14 cellular contexts compared by ENCODE assay signal in the genomic region with DNA sequence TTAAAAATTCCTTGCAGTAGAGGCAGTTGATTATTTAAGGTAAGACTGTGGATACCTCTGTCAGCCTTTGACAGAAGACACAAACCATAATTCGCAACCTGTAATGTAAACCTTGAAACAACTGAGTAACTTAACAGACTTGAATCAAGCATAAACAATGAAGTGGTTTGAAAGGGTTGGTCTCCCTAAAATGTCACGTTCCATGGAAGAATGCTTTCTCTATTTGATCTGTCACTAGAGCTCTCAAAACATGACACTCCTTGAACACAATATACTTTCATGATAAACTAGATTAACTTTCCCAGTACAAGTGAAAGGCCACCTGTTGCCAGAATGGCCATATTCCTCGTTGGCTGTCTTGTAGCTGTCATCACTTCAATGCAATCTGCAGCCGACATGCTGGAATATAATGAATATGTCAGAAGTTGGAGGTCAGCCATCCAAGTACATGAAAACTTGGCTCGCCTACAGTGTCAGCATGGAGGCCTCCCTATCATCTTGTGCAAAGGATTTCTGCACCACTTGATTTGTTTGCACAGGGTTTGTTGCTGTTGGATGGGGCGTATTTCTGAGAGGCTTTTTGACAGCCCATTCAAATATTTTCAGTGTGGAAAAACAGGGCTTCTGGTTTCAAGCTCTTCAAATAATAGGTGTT.
DNase-seq lines count a peak whose midpoint lies in the region; ATAC-seq and TF ChIP-seq lines count a peak whose summit lies in the region.
"Had no signal": no experiment of that assay in that cellular context is flagged by ENCODE, and none has a peak within 500 bp of the region (broad histone marks: within the 10 kb centered on the region; RNA-seq: fewer than 3 reads in every experiment).

No MANE protein-coding gene starts in this region.

- no peak for TF ChIP-seq EP300 in SK-N-SH (IDR thresholded peaks at IDR 0.05; ENCODE audit: borderline replicate concordance in 1 of 2, low read depth in 1 of 2, low read length in 1 of 2)

- H3K9ac ChIP-seq in SK-N-SH, result no peak overlapping the region

- H3K79me2 ChIP-seq in SK-N-SH (ENCODE audit: insufficient read depth), result no peaks in the 10 kb centered on the region

- WGBS in SK-N-SH (ENCODE audit: low lambda C conversion rate), result 55% methylated on average over 6 of the region's 6 CpGs
- 26 to 38% (median 32%) methylated on average over 6 of the region's 6 CpGs for WGBS in heart left ventricle, 4 donors
- WGBS in spleen, 5 donors, result 72 to 93% (median 83%) methylated on average over 6 of the region's 6 CpGs

- no peaks in the 10 kb centered on the region for H3K36me3 ChIP-seq in SK-N-SH (replicated peaks in 1 of 2; ENCODE audit: control insufficient read depth in 1 of 2, insufficient read depth in 2 of 2, low read length in 1 of 2)
- H3K36me3 ChIP-seq in heart left ventricle, result no peaks in the 10 kb centered on the region
- H3K36me3 ChIP-seq in upper lobe of right lung, result no peaks in the 10 kb centered on the region
- H3K36me3 ChIP-seq in gastrocnemius medialis, result no peaks in the 10 kb centered on the region
- no peaks in the 10 kb centered on the region for H3K36me3 ChIP-seq in spleen
- H3K36me3 ChIP-seq: gastroesophageal sphincter had no signal

- no peak for TF ChIP-seq RAD21 in SK-N-SH (IDR thresholded peaks at IDR 0.05; ENCODE audit: low read length)

- no peaks in the 10 kb centered on the region for H4K20me1 ChIP-seq in SK-N-SH (ENCODE audit: insufficient read depth)

- in situ Hi-C loops in gastrocnemius medialis (cut with MboI; ENCODE audit: low sequenced_read_pairs in 4 of 4), result loop anchor here in 1 of 4 donors (25.0 kb wide), 1 partner anchor 388 kb away; no protein-coding TSS in a partner anchor

- H3K4me3 ChIP-seq in SK-N-SH (ENCODE audit: low read depth in 2 of 2, low read length in 1 of 2), result no peak overlapping the region
- H3K4me3 ChIP-seq in heart left ventricle, result no peak overlapping the region
- no peak overlapping the region for H3K4me3 ChIP-seq in upper lobe of right lung
- no peak overlapping the region for H3K4me3 ChIP-seq in gastrocnemius medialis
- no peak overlapping the region for H3K4me3 ChIP-seq in spleen
- H3K4me3 ChIP-seq: A549, gastroesophageal sphincter had no signal

- no peak overlapping the region for H2AFZ ChIP-seq in SK-N-SH (ENCODE audit: low read depth)

- TF ChIP-seq CTCF in SK-N-SH (IDR thresholded peaks at IDR 0.05) (no peak), heart left ventricle (IDR thresholded peaks at IDR 0.05) (no peak), upper lobe of right lung (IDR thresholded peaks at IDR 0.05) (no peak), gastrocnemius medialis (IDR thresholded peaks at IDR 0.05 in 4 of 5, conservative IDR thresholded peaks at IDR 0.05 in 1 of 5) (no peak), spleen (IDR thresholded peaks at IDR 0.05 in 8 of 11, conservative IDR thresholded peaks at IDR 0.05 in 3 of 11) (no peak)

- ATAC-seq in SK-N-SH treated with all-trans-retinoic acid at 6 μM for 48 hours (no peak), heart left ventricle (peak; percentile 88 to 97 (median 94)), upper lobe of right lung (peak; percentile 93), gastrocnemius medialis (no peak)
- ATAC-seq: A549, left lobe of liver, T-cell had no signal

- intact Hi-C loops in heart left ventricle (cut with DNase I), result loop anchor here in 1 of 10 donors (5.0 kb wide), 1 partner anchor 228 kb away; a partner anchor contains a TSS
- intact Hi-C loops in upper lobe of right lung (cut with DNase I), result no loop called here
- intact Hi-C loops in gastrocnemius medialis (cut with DNase I; ENCODE audit: low total_unique reads), result no loop called here
- intact Hi-C loops in spleen (cut with DNase I; ENCODE audit: low total_unique reads), result no loop called here

- no peaks in the 10 kb centered on the region for H3K27me3 ChIP-seq in SK-N-SH (ENCODE audit: insufficient read depth)
- H3K27me3 ChIP-seq in heart left ventricle, result no peaks in the 10 kb centered on the region
- no peaks in the 10 kb centered on the region for H3K27me3 ChIP-seq in upper lobe of right lung
- H3K27me3 ChIP-seq in gastrocnemius medialis, result no peaks in the 10 kb centered on the region
- no peaks in the 10 kb centered on the region for H3K27me3 ChIP-seq in spleen (replicated peaks in 1 of 7)
- H3K27me3 ChIP-seq: gastroesophageal sphincter had no signal

- no peaks in the 10 kb centered on the region for H3F3A ChIP-seq in SK-N-SH (replicated peaks; ENCODE audit: insufficient read depth)

- 0 out of 2 replicates have a peak, but pooled peaks cover 2% of the 10 kb centered on the region for H3K9me3 ChIP-seq in SK-N-SH
- H3K9me3 ChIP-seq in heart left ventricle, result no peaks in the 10 kb centered on the region
- no peaks in the 10 kb centered on the region for H3K9me3 ChIP-seq in upper lobe of right lung
- H3K9me3 ChIP-seq in gastrocnemius medialis, result no peaks in the 10 kb centered on the region
- no peaks in the 10 kb centered on the region for H3K9me3 ChIP-seq in spleen
- H3K9me3 ChIP-seq: A549, gastroesophageal sphincter had no signal

- CTCF ChIA-PET in SK-N-SH (lab: Yijun Ruan, JAX), result no interaction called here

- POLR2A ChIA-PET in SK-N-SH (lab: Yijun Ruan, JAX), result no interaction called here

- TF ChIP-seq POLR2A in heart left ventricle (IDR thresholded peaks at IDR 0.05) (no peak), gastrocnemius medialis (IDR thresholded peaks at IDR 0.05) (no peak), spleen (IDR thresholded peaks at IDR 0.05) (no peak)

- no peak overlapping the region for H3K27ac ChIP-seq in SK-N-SH (ENCODE audit: low read depth in 2 of 2, low read length in 1 of 2)
- H3K27ac ChIP-seq in heart left ventricle, result peak overlapping the region in 1 of 12 donors; percentile 4
- H3K27ac ChIP-seq in upper lobe of right lung, result no peak overlapping the region
- no peak overlapping the region for H3K27ac ChIP-seq in gastrocnemius medialis
- no peak overlapping the region for H3K27ac ChIP-seq in spleen
- H3K27ac ChIP-seq: A549 had no signal

- no peaks in the 10 kb centered on the region for H3K9me2 ChIP-seq in SK-N-SH

- H3K4me1 ChIP-seq in SK-N-SH (ENCODE audit: control insufficient read depth in 1 of 2, insufficient read depth in 2 of 2, low read depth in 1 of 2, low read length in 1 of 2) (no peaks in the 10 kb centered on the region), heart left ventricle (peaks cover 0 to 17% (median 4%) of the 10 kb centered on the region in 12 donors), upper lobe of right lung (no peaks in the 10 kb centered on the region), gastrocnemius medialis (no peaks in the 10 kb centered on the region), spleen (no peaks in the 10 kb centered on the region)
- H3K4me1 ChIP-seq: A549 had no signal

- H3K4me2 ChIP-seq in SK-N-SH, result no peak overlapping the region
- H3K4me2 ChIP-seq: A549 had no signal

- DNase-seq in SK-N-SH, result no peak
- DNase-seq in amniotic epithelial cell (ENCODE audit: low read depth), result peak; percentile 35
- DNase-seq in heart left ventricle, result peak in 4 of 5 donors; percentile 46 to 71 (median 57)
- no peak for DNase-seq in upper lobe of right lung
- no peak for DNase-seq in gastrocnemius medialis
- no peak for DNase-seq in hypothalamus (lab: John Stamatoyannopoulos, UW)
- no peak for DNase-seq in spleen
- DNase-seq: activated gamma-delta T cell, cortex of kidney, T-cell had no signal

TF ChIP-seq in SK-N-SH treated with all-trans-retinoic acid at 6 μM for 48 hours, 23 proteins besides CTCF, POLR2A, EP300 and RAD21:
- TF ChIP-seq ISL1 (CRISPR knock-in tag; IDR thresholded peaks at IDR 0.05) (0 out of 2 replicates have a peak, but pooled peaks have one; percentile 13), OSR1 (CRISPR knock-in tag; IDR thresholded peaks at IDR 0.05) (no peak)

TF ChIP-seq in SK-N-SH, 30 proteins besides CTCF, POLR2A, EP300 and RAD21:
- TF ChIP-seq, protein P1, sequence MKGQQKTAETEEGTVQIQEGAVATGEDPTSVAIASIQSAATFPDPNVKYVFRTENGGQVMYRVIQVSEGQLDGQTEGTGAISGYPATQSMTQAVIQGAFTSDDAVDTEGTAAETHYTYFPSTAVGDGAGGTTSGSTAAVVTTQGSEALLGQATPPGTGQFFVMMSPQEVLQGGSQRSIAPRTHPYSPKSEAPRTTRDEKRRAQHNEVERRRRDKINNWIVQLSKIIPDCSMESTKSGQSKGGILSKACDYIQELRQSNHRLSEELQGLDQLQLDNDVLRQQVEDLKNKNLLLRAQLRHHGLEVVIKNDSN (IDR thresholded peaks at IDR 0.05; ENCODE audit: borderline replicate concordance, low read depth), result no peak
- TF ChIP-seq GABPA (IDR thresholded peaks at IDR 0.05; ENCODE audit: low read depth), result no peak
- TF ChIP-seq, protein P2, sequence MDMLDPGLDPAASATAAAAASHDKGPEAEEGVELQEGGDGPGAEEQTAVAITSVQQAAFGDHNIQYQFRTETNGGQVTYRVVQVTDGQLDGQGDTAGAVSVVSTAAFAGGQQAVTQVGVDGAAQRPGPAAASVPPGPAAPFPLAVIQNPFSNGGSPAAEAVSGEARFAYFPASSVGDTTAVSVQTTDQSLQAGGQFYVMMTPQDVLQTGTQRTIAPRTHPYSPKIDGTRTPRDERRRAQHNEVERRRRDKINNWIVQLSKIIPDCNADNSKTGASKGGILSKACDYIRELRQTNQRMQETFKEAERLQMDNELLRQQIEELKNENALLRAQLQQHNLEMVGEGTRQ (IDR thresholded peaks at IDR 0.05; ENCODE audit: borderline replicate concordance, low read depth, low read length), result no peak
- TF ChIP-seq, protein P3, sequence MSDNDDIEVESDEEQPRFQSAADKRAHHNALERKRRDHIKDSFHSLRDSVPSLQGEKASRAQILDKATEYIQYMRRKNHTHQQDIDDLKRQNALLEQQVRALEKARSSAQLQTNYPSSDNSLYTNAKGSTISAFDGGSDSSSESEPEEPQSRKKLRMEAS (IDR thresholded peaks at IDR 0.05; ENCODE audit: low read depth), result no peak
- no peak for TF ChIP-seq MXI1 (IDR thresholded peaks at IDR 0.05; ENCODE audit: low read depth, low read length)
- TF ChIP-seq FOXJ3 (CRISPR knock-in tag; IDR thresholded peaks at IDR 0.05), result no peak

Comparison
In these comparisons a context has a peak if more than half of its experiments do, and no peak if none do; other contexts are left out.
1. ATAC-seq: peak in heart left ventricle (4 of 4) and upper lobe of right lung (single experiment); none in SK-N-SH treated with all-trans-retinoic acid at 6 μM for 48 hours (single experiment) and gastrocnemius medialis (0 of 2).
2. DNase-seq: peak in amniotic epithelial cell (single experiment) and heart left ventricle (4 of 5); none in SK-N-SH (single experiment), upper lobe of right lung (single experiment), gastrocnemius medialis (0 of 2), hypothalamus (0 of 51) and spleen (single experiment).